Comparison of ENCODE assay signal across 8 cellular contexts in the genomic region with DNA sequence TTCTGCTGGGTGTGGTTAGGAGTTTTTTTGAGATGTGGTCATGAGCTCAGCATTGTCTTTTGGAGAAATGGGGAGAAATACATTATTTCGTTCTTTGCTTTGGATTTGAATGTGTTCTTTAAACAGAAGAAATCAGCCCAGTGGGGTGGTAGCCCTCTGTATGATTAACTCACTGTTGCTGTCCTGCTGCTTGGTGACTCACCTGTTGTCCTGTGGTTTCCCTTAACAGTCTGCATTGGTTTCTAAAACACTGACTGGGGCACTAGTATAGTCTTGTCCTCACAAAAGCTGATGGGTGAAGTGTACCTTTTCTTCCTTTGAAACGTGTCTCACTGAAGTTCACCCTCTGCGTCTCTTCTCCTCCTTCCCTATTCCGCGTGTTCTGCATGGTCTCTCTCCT.
DNase-seq lines count a peak whose midpoint lies in the region; ATAC-seq, FAIRE-seq and TF ChIP-seq lines count a peak whose summit lies in the region.

No MANE protein-coding gene starts in this region.

- no peak overlapping the region for H2BK120ac ChIP-seq in H1 (replicated peaks; ENCODE audit: low read depth, low read length)

- no peak overlapping the region for H2BK12ac ChIP-seq in H1 (ENCODE audit: low read depth, low read length)

- POLR2A ChIA-PET in H1 (lab: Charles Lee; ENCODE audit: partially characterized antibody), result interaction anchor here (2.1 kb wide), 1 partner anchor 66 kb away, joined by 6 read pairs; a partner anchor contains a TSS

- H3K9ac ChIP-seq in H1 (replicated peaks in 1 of 4; ENCODE audit: extremely low read depth in 1 of 4, low read depth in 3 of 4, low read length in 3 of 4), result peak overlapping the region in 2 of 4 experiments; percentile 14 to 44; a peak in 2 of 7 replicates

- H3K4me3 ChIP-seq in H1 (ENCODE audit: extremely low read depth in 1 of 4, insufficient read depth in 2 of 4, low read depth in 3 of 4, low read length in 4 of 4) (peak overlapping the region in 1 of 4 experiments; percentile 18; a peak in 1 of 8 replicates), gastroesophageal sphincter (no peak overlapping the region), right atrium auricular region (no peak overlapping the region)

- peaks cover 2 to 20% (median 16%) of the 10 kb centered on the region in 4 experiments; a peak in 6 of 7 replicates for H3K4me1 ChIP-seq in H1 (replicated peaks in 1 of 4; ENCODE audit: control insufficient read depth in 3 of 4, insufficient read depth in 4 of 4, low read length in 3 of 4)
- no peaks in the 10 kb centered on the region for H3K4me1 ChIP-seq in gastroesophageal sphincter
- no peaks in the 10 kb centered on the region for H3K4me1 ChIP-seq in right atrium auricular region

- H3K36me3 ChIP-seq in H1 (ENCODE audit: control insufficient read depth in 2 of 4, insufficient read depth in 4 of 4, low read length in 3 of 4) (peaks cover 0 to 55% (median 13%) of the 10 kb centered on the region in 4 experiments; a peak in 5 of 8 replicates), gastroesophageal sphincter (peaks cover 0 to 38% of the 10 kb centered on the region in 2 donors), right atrium auricular region (peaks cover 25% of the 10 kb centered on the region)

- H3K4ac ChIP-seq in H1 (replicated peaks; ENCODE audit: insufficient read length, low read depth, low read length), result no peak overlapping the region

- CTCF ChIA-PET in H1 (lab: Charles Lee; ENCODE audit: partially characterized antibody), result no interaction called here

- H4K8ac ChIP-seq in H1 (ENCODE audit: extremely low read depth, insufficient read depth, low read length), result no peak overlapping the region

- peak overlapping the region; percentile 18; the same call in 1 of the 2 replicates for H2BK5ac ChIP-seq in H1 (ENCODE audit: low read depth, low read length)

- no peaks in the 10 kb centered on the region for H4K20me1 ChIP-seq in H1 (replicated peaks in 1 of 2; ENCODE audit: control insufficient read depth in 1 of 2, insufficient read depth in 2 of 2, low read length in 2 of 2)

- ATAC-seq in GM21447 (IDR thresholded peaks at IDR 0.05; ENCODE audit: unreplicated experiment), result peak; percentile 95
- ATAC-seq in HG03442 (IDR thresholded peaks at IDR 0.05; ENCODE audit: unreplicated experiment), result peak; percentile 91
- no peak for ATAC-seq in gastroesophageal sphincter

- peaks cover 0 to 14% of the 10 kb centered on the region in 2 experiments; a peak in 2 of 4 replicates for H3K79me2 ChIP-seq in H1 (ENCODE audit: control insufficient read depth in 1 of 2, insufficient read depth in 2 of 2, low read length in 2 of 2)

- H2AFZ ChIP-seq in H1 (ENCODE audit: low read length), result no peak overlapping the region

- peak overlapping the region; percentile 34; the same call in 1 of the 2 replicates for H2BK15ac ChIP-seq in H1 (ENCODE audit: low read length)

- no peak overlapping the region for H4K91ac ChIP-seq in H1 (replicated peaks; ENCODE audit: insufficient read length, low read length)

- H3K56ac ChIP-seq in H1 (replicated peaks; ENCODE audit: insufficient read length, low read depth, low read length), result no peak overlapping the region

- H3K9me3 ChIP-seq in H1 (ENCODE audit: insufficient read depth in 2 of 2, low read depth in 1 of 2, low read length in 1 of 2) (no peaks in the 10 kb centered on the region), gastroesophageal sphincter (no peaks in the 10 kb centered on the region), right atrium auricular region (no peaks in the 10 kb centered on the region)

- TF ChIP-seq EP300 in H1 (IDR thresholded peaks at IDR 0.05; ENCODE audit: borderline replicate concordance in 1 of 2, low read depth in 2 of 2, low read length in 2 of 2) (no peak), gastroesophageal sphincter (IDR thresholded peaks at IDR 0.05) (no peak)

- FAIRE-seq in H1 (lab: Jason Lieb, UNC), result peak; percentile 55

- peak overlapping the region; percentile 68 for H3K18ac ChIP-seq in H1 (ENCODE audit: extremely low read depth, low read length)

- H3K23ac ChIP-seq in H1 (ENCODE audit: insufficient read length), result no peak overlapping the region

- TF ChIP-seq POLR2A in H1 (IDR thresholded peaks at IDR 0.05; ENCODE audit: control extremely low read depth in 1 of 2, low read depth in 2 of 2, low read length in 2 of 2), result no peak
- TF ChIP-seq POLR2A in gastroesophageal sphincter (IDR thresholded peaks at IDR 0.05), result no peak

- H4K5ac ChIP-seq in H1 (ENCODE audit: insufficient read length, low read depth, low read length), result no peak overlapping the region

- H3K14ac ChIP-seq in H1 (ENCODE audit: insufficient read length), result no peak overlapping the region

- WGBS in H1 (ENCODE audit: extremely low coverage in 1 of 2, insufficient coverage in 1 of 2, insufficient read length in 1 of 2, insufficient replicate concordance in 2 of 2, low coverage in 1 of 2, low lambda C conversion rate in 2 of 2, missing lambda C conversion rate in 1 of 2), 2 experiments, result 32% methylated on average over 5 of the region's 5 CpGs; no CpG with 5 or more reads in 1 of the 2 experiments
- 86 to 97% methylated on average over 5 of the region's 5 CpGs for WGBS in gastroesophageal sphincter (ENCODE audit: low coverage in 1 of 2), 2 donors

- no peak for TF ChIP-seq CTCF in H1 (IDR thresholded peaks at IDR 0.05; ENCODE audit: control extremely low read depth in 1 of 3, insufficient read depth in 1 of 3, low read depth in 1 of 3, low read length in 3 of 3)
- no peak for TF ChIP-seq CTCF in gastroesophageal sphincter (IDR thresholded peaks at IDR 0.05)
- TF ChIP-seq CTCF in right atrium auricular region (IDR thresholded peaks at IDR 0.05), result no peak

- peak overlapping the region; percentile 76; the same call in 1 of the 2 replicates for H2AK5ac ChIP-seq in H1 (ENCODE audit: low read depth, low read length)

- H3K27ac ChIP-seq in H1 (ENCODE audit: low read depth, low read length) (peak overlapping the region; percentile 38; the same call in 1 of the 2 replicates), gastroesophageal sphincter (no peak overlapping the region), right atrium auricular region (no peak overlapping the region)

- DNase-seq in A172 (ENCODE audit: low spot score) (peak; percentile 69), H1 (ENCODE audit: low read depth in 1 of 2, low spot score in 2 of 2) (peak in 1 of 2 experiments; percentile 23), NCI-H1694 (lab: John Stamatoyannopoulos, UW) (no peak), 8988T (no peak), right atrium auricular region (ENCODE audit: low spot score) (no peak)

- H3K23me2 ChIP-seq in H1 (ENCODE audit: low read depth, low read length), result peaks cover 2% of the 10 kb centered on the region; the same call in 1 of the 2 replicates

- H2BK20ac ChIP-seq in H1 (ENCODE audit: low read length), result peak overlapping the region; percentile 67; the same call in 1 of the 2 replicates

- H3K4me2 ChIP-seq in H1 (ENCODE audit: insufficient read depth in 1 of 2, low read depth in 2 of 2, low read length in 2 of 2), result peak overlapping the region; percentile 8 to 58

- no peaks in the 10 kb centered on the region for H3K79me1 ChIP-seq in H1 (ENCODE audit: low read depth, low read length)

- H3K27me3 ChIP-seq in H1 (replicated peaks in 1 of 4; ENCODE audit: control insufficient read depth in 3 of 4, extremely low read depth in 1 of 4, insufficient read depth in 3 of 4, low read length in 3 of 4), result no peaks in the 10 kb centered on the region
- H3K27me3 ChIP-seq in gastroesophageal sphincter, result no peaks in the 10 kb centered on the region
- no peaks in the 10 kb centered on the region for H3K27me3 ChIP-seq in right atrium auricular region

- no peak for TF ChIP-seq RAD21 in H1 (IDR thresholded peaks at IDR 0.05 in 1 of 2, conservative IDR thresholded peaks at IDR 0.05 in 1 of 2; ENCODE audit: low read depth in 2 of 2, low read length in 2 of 2)

TF ChIP-seq in H1, 55 proteins besides CTCF, POLR2A, EP300 and RAD21:
- TF ChIP-seq SIN3A (conservative IDR thresholded peaks at IDR 0.05 in 1 of 2, IDR thresholded peaks at IDR 0.05 in 1 of 2; ENCODE audit: low read depth in 1 of 2, low read length in 2 of 2) (no peak), BCL11A (IDR thresholded peaks at IDR 0.05; ENCODE audit: low read depth in 2 of 2, low read length in 2 of 2) (peak in 1 of 2 experiments; percentile 16), JUND (IDR thresholded peaks at IDR 0.05; ENCODE audit: low read length) (peak; percentile 92), ASH2L (IDR thresholded peaks at IDR 0.05; ENCODE audit: low read length) (no peak), JUN (IDR thresholded peaks at IDR 0.05; ENCODE audit: low read depth, low read length) (peak; percentile 60; the same call in 1 of the 2 replicates), TAF1 (IDR thresholded peaks at IDR 0.05; ENCODE audit: low read depth, low read length) (peak; percentile 21; the same call in 1 of the 2 replicates)
- TF ChIP-seq, protein P1, sequence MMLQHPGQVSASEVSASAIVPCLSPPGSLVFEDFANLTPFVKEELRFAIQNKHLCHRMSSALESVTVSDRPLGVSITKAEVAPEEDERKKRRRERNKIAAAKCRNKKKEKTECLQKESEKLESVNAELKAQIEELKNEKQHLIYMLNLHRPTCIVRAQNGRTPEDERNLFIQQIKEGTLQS (IDR thresholded peaks at IDR 0.05; ENCODE audit: insufficient read depth, low read depth, low read length), result no peak
